In genomic region chr17:4998666-4999428, GRCh38 we compare ENCODE assay signal across 6 cellular contexts. TPM values are rescaled to one million over a fixed set of nuclear protein-coding genes. Genes with fewer than 3 reads are reported as not detected.
DNase-seq lines count a peak whose midpoint lies in the region; ATAC-seq and TF ChIP-seq lines count a peak whose summit lies in the region.
"Had no signal": no experiment of that assay in that cellular context is flagged by ENCODE, and none has a peak within 500 bp of the region (broad histone marks: within the 10 kb centered on the region; RNA-seq: fewer than 3 reads in every experiment).

No MANE protein-coding gene starts in this region.

- H3K9me3 ChIP-seq in Loucy (ENCODE audit: insufficient read depth, low read depth, low read length), result no peaks in the 10 kb centered on the region

- no peaks in the 10 kb centered on the region for H3K27me3 ChIP-seq in Loucy (ENCODE audit: insufficient read depth, low read length, poor library complexity, severe bottlenecking)

- H3K4me2 ChIP-seq in Loucy (ENCODE audit: low read depth, low read length, poor library complexity, severe bottlenecking), result peak overlapping the region; percentile 83

- H3K36me3 Mint-ChIP-seq in endothelial cell (ENCODE audit: low read depth, unreplicated experiment), result peaks cover 32% of the 10 kb centered on the region

- H2AFZ ChIP-seq in Loucy (ENCODE audit: low read length), result no peak overlapping the region

- H3K9me3 Mint-ChIP-seq in endothelial cell (ENCODE audit: unreplicated experiment), result no peaks in the 10 kb centered on the region

- peaks cover 22% of the 10 kb centered on the region; the same call in 1 of the 2 replicates for H3K79me2 ChIP-seq in Loucy (ENCODE audit: insufficient read depth, low read length)

- H3F3A ChIP-seq in Loucy (ENCODE audit: low read depth), result no peaks in the 10 kb centered on the region

- peaks cover 14% of the 10 kb centered on the region for H3K4me1 ChIP-seq in Loucy (ENCODE audit: insufficient read depth, low read length, poor library complexity, severe bottlenecking)

- peak overlapping the region; percentile 69 for H3K9ac ChIP-seq in Loucy (ENCODE audit: low read depth, low read length, poor library complexity, severe bottlenecking)

- H3K4me3 ChIP-seq in Loucy (ENCODE audit: low read length, poor library complexity, severe bottlenecking) (peak overlapping the region; percentile 88), skeletal muscle cell (ENCODE audit: low read depth, low read length) (peak overlapping the region; percentile 90)

- no peaks in the 10 kb centered on the region for H4K20me1 ChIP-seq in Loucy (ENCODE audit: insufficient read depth, low read length, poor library complexity, severe bottlenecking)

- H3K4me3 Mint-ChIP-seq in endothelial cell (ENCODE audit: unreplicated experiment), result peak overlapping the region; percentile 93

- H3K27ac Mint-ChIP-seq in endothelial cell (ENCODE audit: unreplicated experiment), result no peak overlapping the region

- no peak for DNase-seq in endothelial cell (ENCODE audit: low spot score)
- DNase-seq in skeletal muscle cell (ENCODE audit: low read depth), result no peak
- DNase-seq in central memory CD4-positive, alpha-beta T cell, result no peak

- peaks cover 7% of the 10 kb centered on the region; the same call in 1 of the 2 replicates for H3K36me3 ChIP-seq in Loucy (ENCODE audit: insufficient read depth, low read length)

- TF ChIP-seq CTCF in Loucy (conservative IDR thresholded peaks at IDR 0.05; ENCODE audit: low read length) (no peak), endothelial cell (IDR thresholded peaks at IDR 0.05; ENCODE audit: unreplicated experiment) (no peak)

- H3K27me3 Mint-ChIP-seq in endothelial cell (ENCODE audit: unreplicated experiment), result peaks cover 10% of the 10 kb centered on the region

- H3K9me2 ChIP-seq in Loucy (replicated peaks; ENCODE audit: low read depth, low read length), result no peaks in the 10 kb centered on the region

- H3K4me1 Mint-ChIP-seq in endothelial cell (ENCODE audit: unreplicated experiment), result peaks cover 15% of the 10 kb centered on the region

- ATAC-seq in HG02642 (IDR thresholded peaks at IDR 0.05; ENCODE audit: poor library complexity, unreplicated experiment), result no peak

RNA-seq across cellular contexts. Expression of gene KIF1C, which starts 1.1 kb away (rescaled TPM):
- total RNA-seq in endothelial cell (ENCODE audit: unreplicated experiment), result 127 TPM

RNA-seq across cellular contexts. Expression of gene INCA1, which starts 1.5 kb away (rescaled TPM):
- total RNA-seq in endothelial cell (ENCODE audit: unreplicated experiment), result 2.2 TPM

RNA-seq across cellular contexts. Expression of gene CAMTA2, which starts 11.4 kb away (rescaled TPM):
- 42.3 TPM for total RNA-seq in endothelial cell (ENCODE audit: unreplicated experiment)

RNA-seq across cellular contexts. Expression of gene SPAG7, which starts 31.2 kb away (rescaled TPM):
- 67.3 TPM for total RNA-seq in endothelial cell (ENCODE audit: unreplicated experiment)

RNA-seq across cellular contexts. Expression of gene SLC52A1, which starts 36.4 kb away (rescaled TPM):
- 0.21 TPM for total RNA-seq in endothelial cell (ENCODE audit: unreplicated experiment)
- total RNA-seq: myocyte had no signal
